In genomic region chr10:12556057-12556456, GRCh38 we compare ENCODE assay signal across 27 cellular contexts.
DNase-seq lines count a peak whose midpoint lies in the region; ATAC-seq, FAIRE-seq and TF ChIP-seq lines count a peak whose summit lies in the region.
"Had no signal": no experiment of that assay in that cellular context is flagged by ENCODE, and none has a peak within 500 bp of the region (broad histone marks: within the 10 kb centered on the region; RNA-seq: fewer than 3 reads in every experiment).

No MANE protein-coding gene starts in this region.

- in situ Hi-C loops in Caki2 (cut with HindIII; ENCODE audit: low pct_unique_long_range_greater_than_20kb, low sequenced_read_pairs) = no loop called here

- peaks cover 18% of the 10 kb centered on the region for H3K4me1 Mint-ChIP-seq in nephron progenitor cell
- H3K4me1 Mint-ChIP-seq: activated CD8-positive, alpha-beta memory T cell treated with anti-CD3 and anti-CD28 coated beads, Interleukin-2, amount 10 ng/mL, durations not matched to agents 7 days and 5 days had no signal

- peak; percentile 96 for DNase-seq in Caki2 (ENCODE audit: low read depth)
- peak; percentile 24 for DNase-seq in NAMALWA (ENCODE audit: low spot score)
- DNase-seq in astrocyte of the hippocampus (ENCODE audit: low read depth, low spot score) = peak; percentile 25
- DNase-seq in nephron progenitor cell = no peak
- DNase-seq in GM12891 (ENCODE audit: insufficient read length, low spot score) = no peak
- no peak for DNase-seq in COLO668 (lab: John Stamatoyannopoulos, UW; ENCODE audit: unreplicated experiment)
- no peak for DNase-seq in sciatic nerve (ENCODE audit: low spot score)
- DNase-seq: activated CD4-positive, alpha-beta T cell treated with anti-CD3 and anti-CD28 coated beads for 48 hours; activated CD8-positive, alpha-beta memory T cell treated with anti-CD3 and anti-CD28 coated beads, Interleukin-2, amount 10 ng/mL, durations not matched to agents 7 days and 5 days; activated naive CD4-positive, alpha-beta T cell treated with Interleukin-2 at 50 U/mL for 16 hours; activated T-cell treated with anti-CD3 and anti-CD28 coated beads, Interleukin-2, amount 50 U/mL, for 72 hours; COR-L47; effector CD8-positive, alpha-beta T cell; hippocampal formation; KBM-7; MM.1S; NCI-H1436; NCI-H2107; NCI-H69; SK-N-SH; stimulated activated CD8-positive, alpha-beta memory T cell treated with anti-CD3 and anti-CD28 coated beads, Interleukin-4, amount 100 ng/mL, for 48 hours had no signal

- H3K9me3 Mint-ChIP-seq in nephron progenitor cell = peaks cover 2% of the 10 kb centered on the region
- H3K9me3 Mint-ChIP-seq: activated T-cell treated with anti-CD3 and anti-CD28 coated beads, Interleukin-2, amount 50 U/mL, for 72 hours had no signal

- H3K36me3 Mint-ChIP-seq in nephron progenitor cell (ENCODE audit: low read depth) = no peaks in the 10 kb centered on the region
- H3K36me3 Mint-ChIP-seq: activated CD8-positive, alpha-beta memory T cell treated with anti-CD3 and anti-CD28 coated beads, Interleukin-2, amount 10 ng/mL, durations not matched to agents 7 days and 5 days had no signal

- no peak for TF ChIP-seq CTCF in nephron progenitor cell (IDR thresholded peaks at IDR 0.05)

- intact Hi-C loops in sciatic nerve (cut with DNase I) = no loop called here

- no peak overlapping the region for H3K4me3 Mint-ChIP-seq in nephron progenitor cell
- H3K4me3 Mint-ChIP-seq: activated CD8-positive, alpha-beta memory T cell treated with anti-CD3 and anti-CD28 coated beads, Interleukin-2, amount 10 ng/mL, durations not matched to agents 7 days and 5 days; activated T-cell treated with anti-CD3 and anti-CD28 coated beads, Interleukin-2, amount 50 U/mL, for 72 hours had no signal

- FAIRE-seq in GM12891 (lab: Jason Lieb, UNC) = no peak
- FAIRE-seq: colon, frontal cortex, GM12878 had no signal

- no peak for ATAC-seq in sciatic nerve
- ATAC-seq in HG02870 (IDR thresholded peaks at IDR 0.05; ENCODE audit: unreplicated experiment) = no peak
- ATAC-seq: activated CD8-positive, alpha-beta memory T cell treated with anti-CD3 and anti-CD28 coated beads, Interleukin-2, amount 10 ng/mL, durations not matched to agents 7 days and 5 days; activated T-cell treated with anti-CD3 and anti-CD28 coated beads, Interleukin-2, amount 50 U/mL, for 72 hours; GM12878; HCT116 had no signal

- TF ChIP-seq POLR2A in GM12891 (IDR thresholded peaks at IDR 0.05; ENCODE audit: low read depth, low read length) = no peak

- H3K27me3 Mint-ChIP-seq in nephron progenitor cell (ENCODE audit: low read depth, poor library complexity) = peaks cover 12% of the 10 kb centered on the region
- H3K27me3 Mint-ChIP-seq: activated CD8-positive, alpha-beta memory T cell treated with anti-CD3 and anti-CD28 coated beads, Interleukin-2, amount 10 ng/mL, durations not matched to agents 7 days and 5 days; progenitor cell of endocrine pancreas had no signal

- H3K27ac Mint-ChIP-seq in nephron progenitor cell = peak overlapping the region; percentile 44
- H3K27ac Mint-ChIP-seq: activated CD8-positive, alpha-beta memory T cell treated with anti-CD3 and anti-CD28 coated beads, Interleukin-2, amount 10 ng/mL, durations not matched to agents 7 days and 5 days; activated T-cell treated with anti-CD3 and anti-CD28 coated beads, Interleukin-2, amount 50 U/mL, for 72 hours had no signal

TF ChIP-seq in GM12891, 5 proteins besides CTCF, POLR2A, EP300 and RAD21:
- TF ChIP-seq POU2F2 (IDR thresholded peaks at IDR 0.05; ENCODE audit: low read depth, low read length) (no peak), PAX5 (IDR thresholded peaks at IDR 0.05; ENCODE audit: insufficient read depth, low read length, severe bottlenecking) (no peak), SPI1 (IDR thresholded peaks at IDR 0.05; ENCODE audit: low read depth, low read length) (no peak), POLR2AphosphoS5 (IDR thresholded peaks at IDR 0.05; ENCODE audit: low read depth, low read length) (no peak), TAF1 (IDR thresholded peaks at IDR 0.05; ENCODE audit: low read depth, low read length) (no peak)
TF ChIP-seq in GM12891: peak in this region for 0.

Comparison
In these comparisons a context has a peak if more than half of its experiments do, and no peak if none do; other contexts are left out.
1. DNase-seq: peak in Caki2 (single experiment), NAMALWA (single experiment) and astrocyte of the hippocampus (single experiment); none in nephron progenitor cell (single experiment), GM12891 (single experiment), COLO668 (single experiment) and sciatic nerve (single experiment).